Comparison of ENCODE assay signal across 13 cellular contexts in the genomic region with DNA sequence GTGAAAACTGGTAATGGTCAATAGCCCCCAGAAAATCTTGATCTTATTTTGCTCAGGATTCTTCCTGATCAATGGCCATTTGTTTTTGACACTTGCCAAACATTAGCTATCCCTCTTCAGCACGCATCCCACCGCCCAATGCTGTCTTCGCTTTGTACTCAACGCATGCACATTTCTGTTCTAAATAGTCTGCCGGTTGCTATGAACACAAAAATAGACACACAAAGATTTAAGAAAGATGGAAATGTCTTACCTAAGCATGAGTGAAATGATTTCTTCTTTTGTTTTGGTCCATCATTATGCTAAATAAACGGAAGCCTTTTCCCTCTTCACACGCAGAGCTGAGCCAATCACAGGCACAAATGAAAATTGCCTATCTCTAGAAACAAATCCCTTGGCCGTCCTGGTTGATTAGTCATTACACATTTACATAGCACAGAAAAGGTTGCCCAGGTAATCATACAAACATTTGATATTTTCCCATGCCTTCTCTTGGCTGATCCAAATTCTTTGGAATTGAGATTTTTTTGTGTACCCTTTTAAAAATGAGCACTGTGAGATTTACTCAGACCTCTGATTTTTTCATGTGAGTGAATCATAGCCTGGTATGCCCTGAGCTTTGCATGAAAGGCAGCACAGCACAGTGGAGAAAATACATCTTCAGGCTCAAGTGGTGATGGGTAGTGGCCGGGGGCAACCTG.
DNase-seq lines count a peak whose midpoint lies in the region; ATAC-seq and TF ChIP-seq lines count a peak whose summit lies in the region.
"Had no signal": no experiment of that assay in that cellular context is flagged by ENCODE, and none has a peak within 500 bp of the region (broad histone marks: within the 10 kb centered on the region; RNA-seq: fewer than 3 reads in every experiment).

No MANE protein-coding gene starts in this region.

- no peaks in the 10 kb centered on the region for H3K27me3 ChIP-seq in body of pancreas
- no peaks in the 10 kb centered on the region for H3K27me3 ChIP-seq in effector memory CD4-positive, alpha-beta T cell (replicated peaks; ENCODE audit: control insufficient read depth, insufficient read depth, low read length, poor library complexity, severe bottlenecking)
- H3K27me3 ChIP-seq: BLaER1 treated with 17β-estradiol and CSF1 and Interleukin-3, amounts not matched to agents 10 nM and 100 nM; esophagus squamous epithelium had no signal

- 30 to 51% methylated on average over 9 of the region's 9 CpGs for WGBS in body of pancreas, 2 donors

- ATAC-seq in body of pancreas (peak; percentile 82), GM18498 (IDR thresholded peaks at IDR 0.05; ENCODE audit: unreplicated experiment) (no peak), GM18858 (IDR thresholded peaks at IDR 0.05; ENCODE audit: unreplicated experiment) (no peak)
- ATAC-seq: stimulated activated naive B cell treated with anti-CD40 and anti-IgM and Interleukin-4, amounts not matched to agents 10 μg/mL and 1 μg/mL and 100 μg/mL, for 72 hours had no signal

- peaks cover 15% of the 10 kb centered on the region for H3K4me1 ChIP-seq in body of pancreas
- H3K4me1 ChIP-seq in effector memory CD4-positive, alpha-beta T cell (ENCODE audit: control insufficient read depth, insufficient read depth, low read length, poor library complexity, severe bottlenecking): peaks cover 5% of the 10 kb centered on the region

- peak overlapping the region in 3 of 4 donors; percentile 32 to 44 (median 39) for H3K27ac ChIP-seq in body of pancreas
- no peak overlapping the region for H3K27ac ChIP-seq in effector memory CD4-positive, alpha-beta T cell (ENCODE audit: insufficient read depth, low read length, poor library complexity, severe bottlenecking)
- H3K27ac ChIP-seq: esophagus squamous epithelium had no signal

- peak; percentile 55 for DNase-seq in AG20443 (ENCODE audit: low spot score)
- peak; percentile 40 for DNase-seq in NCI-H226
- peak in 2 of 4 donors; percentile 15 to 39 for DNase-seq in body of pancreas
- peak; percentile 36 for DNase-seq in kidney tubule cell (ENCODE audit: low spot score)
- DNase-seq in GF-D8 (lab: John Stamatoyannopoulos, UW): no peak
- DNase-seq in effector memory CD4-positive, alpha-beta T cell: no peak
- DNase-seq: activated naive CD4-positive, alpha-beta T cell; esophagus squamous epithelium; stimulated activated CD4-positive, alpha-beta T cell treated with anti-CD3 and anti-CD28 coated beads, Interleukin-1b, Interleukin-23, amount 100 ng/mL, for 48 hours; stimulated activated naive B cell treated with anti-CD40 and anti-IgM and Interleukin-4, amounts not matched to agents 10 μg/mL and 1 μg/mL and 100 μg/mL, for 72 hours had no signal

- H3K36me3 ChIP-seq in body of pancreas (replicated peaks in 1 of 2; ENCODE audit: insufficient read depth in 1 of 2, low read depth in 2 of 2): no peaks in the 10 kb centered on the region
- H3K36me3 ChIP-seq in effector memory CD4-positive, alpha-beta T cell (ENCODE audit: control insufficient read depth, insufficient read depth, low read length): no peaks in the 10 kb centered on the region
- H3K36me3 ChIP-seq: BLaER1 treated with 17β-estradiol and CSF1 and Interleukin-3, amounts not matched to agents 10 nM and 100 nM; esophagus squamous epithelium had no signal

- intact Hi-C loops in body of pancreas (cut with DNase I): no loop called here

- no peaks in the 10 kb centered on the region for H3K9me3 ChIP-seq in body of pancreas
- no peaks in the 10 kb centered on the region for H3K9me3 ChIP-seq in effector memory CD4-positive, alpha-beta T cell (ENCODE audit: control insufficient read depth, low read length)
- H3K9me3 ChIP-seq: esophagus squamous epithelium had no signal

- no peak overlapping the region for H3K4me3 ChIP-seq in body of pancreas
- H3K4me3 ChIP-seq in effector memory CD4-positive, alpha-beta T cell (ENCODE audit: insufficient read depth, low read depth, low read length, poor library complexity, severe bottlenecking): no peak overlapping the region

- TF ChIP-seq POLR2A in body of pancreas (IDR thresholded peaks at IDR 0.05): no peak

- TF ChIP-seq CTCF in body of pancreas (IDR thresholded peaks at IDR 0.05): no peak

Comparison
In these comparisons a context has a peak if more than half of its experiments do, and no peak if none do; other contexts are left out.
1. DNase-seq: peak in AG20443 (single experiment), NCI-H226 (single experiment) and kidney tubule cell (single experiment); none in GF-D8 (single experiment) and effector memory CD4-positive, alpha-beta T cell (0 of 3).